Comparison of ENCODE assay signal across 26 cellular contexts in the genomic region with DNA sequence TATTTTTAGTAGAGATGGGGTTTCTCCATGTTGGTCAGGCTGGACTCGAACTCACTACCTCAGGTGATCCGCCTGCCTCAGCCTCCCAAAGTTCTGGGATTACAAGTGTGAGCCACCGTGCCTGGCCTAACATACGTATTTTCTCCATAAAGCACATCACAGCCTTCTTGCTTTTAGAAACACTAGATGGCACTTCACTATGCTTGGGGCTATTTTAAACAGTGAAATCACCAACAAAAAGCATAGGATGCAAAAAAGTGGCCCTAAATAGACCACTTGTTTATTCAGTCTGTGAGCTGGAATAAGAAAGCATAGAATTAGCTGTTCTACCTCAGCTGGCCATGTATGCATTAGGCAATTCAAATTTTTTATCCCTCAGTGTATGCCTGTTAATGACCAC. TPM values are rescaled to one million over a fixed set of nuclear protein-coding genes. Genes with fewer than 3 reads are reported as not detected.
DNase-seq lines count a peak whose midpoint lies in the region; ATAC-seq and TF ChIP-seq lines count a peak whose summit lies in the region.
"Had no signal": no experiment of that assay in that cellular context is flagged by ENCODE, and none has a peak within 500 bp of the region (broad histone marks: within the 10 kb centered on the region; RNA-seq: fewer than 3 reads in every experiment).

No MANE protein-coding gene starts in this region.

- no peak for TF ChIP-seq POLR2A in gastroesophageal sphincter (IDR thresholded peaks at IDR 0.05)

- no peak overlapping the region for H3K27ac Mint-ChIP-seq in GM23338
- H3K27ac Mint-ChIP-seq: activated CD4-positive, alpha-beta T cell treated with anti-CD3 and anti-CD28 coated beads for 36 hours; activated T-cell treated with anti-CD3 and anti-CD28 coated beads, Interleukin-2, amount 50 U/mL, for 24 hours; CD4-positive, CD25-positive, alpha-beta regulatory T cell; stimulated activated memory B cell treated with anti-CD40 and anti-IgM and Interleukin-4, amounts not matched to agents 10 μg/mL and 1 μg/mL and 100 μg/mL, for 72 hours; T-helper 17 cell had no signal

- H3K4me1 ChIP-seq in GM23338 (ENCODE audit: insufficient read depth) (no peaks in the 10 kb centered on the region), gastroesophageal sphincter (peaks cover 0 to 28% (median 0%) of the 10 kb centered on the region in 3 donors)
- H3K4me1 ChIP-seq: testis, uterus had no signal

- no peak overlapping the region for H3K4me3 Mint-ChIP-seq in GM23338
- H3K4me3 Mint-ChIP-seq: activated CD4-positive, alpha-beta T cell treated with anti-CD3 and anti-CD28 coated beads for 36 hours; activated T-cell treated with anti-CD3 and anti-CD28 coated beads, Interleukin-2, amount 50 U/mL, for 24 hours; CD4-positive, CD25-positive, alpha-beta regulatory T cell; stimulated activated memory B cell treated with anti-CD40 and anti-IgM and Interleukin-4, amounts not matched to agents 10 μg/mL and 1 μg/mL and 100 μg/mL, for 72 hours; T-helper 17 cell had no signal

- H3F3A ChIP-seq in GM23338 (replicated peaks; ENCODE audit: low read depth) = no peaks in the 10 kb centered on the region

- H3K4me2 ChIP-seq in GM23338 = no peak overlapping the region

- TF ChIP-seq EP300 in gastroesophageal sphincter (IDR thresholded peaks at IDR 0.05) = no peak

- H3K27me3 Mint-ChIP-seq in GM23338 (ENCODE audit: insufficient read depth, low read depth, poor library complexity) = no peaks in the 10 kb centered on the region
- H3K27me3 Mint-ChIP-seq: stimulated activated memory B cell treated with anti-CD40 and anti-IgM and Interleukin-4, amounts not matched to agents 10 μg/mL and 1 μg/mL and 100 μg/mL, for 72 hours had no signal

- H2AFZ ChIP-seq in GM23338 = no peak overlapping the region

- H3K4me1 Mint-ChIP-seq in GM23338 = peaks cover 5% of the 10 kb centered on the region; the same call in 1 of the 3 replicates
- H3K4me1 Mint-ChIP-seq: activated CD4-positive, alpha-beta T cell treated with anti-CD3 and anti-CD28 coated beads for 36 hours; CD4-positive, CD25-positive, alpha-beta regulatory T cell; stimulated activated memory B cell treated with anti-CD40 and anti-IgM and Interleukin-4, amounts not matched to agents 10 μg/mL and 1 μg/mL and 100 μg/mL, for 72 hours; T-helper 17 cell had no signal

- H3K36me3 ChIP-seq in GM23338 (ENCODE audit: insufficient read depth) (no peaks in the 10 kb centered on the region), gastroesophageal sphincter (no peaks in the 10 kb centered on the region)
- H3K36me3 ChIP-seq: uterus had no signal

- no peaks in the 10 kb centered on the region for H3K79me2 ChIP-seq in GM23338 (replicated peaks; ENCODE audit: insufficient read depth)

- H4K20me1 ChIP-seq in GM23338 (replicated peaks; ENCODE audit: insufficient read depth) = no peaks in the 10 kb centered on the region

- no peaks in the 10 kb centered on the region for H3K27me3 ChIP-seq in GM23338 (ENCODE audit: insufficient read depth)
- no peaks in the 10 kb centered on the region for H3K27me3 ChIP-seq in gastroesophageal sphincter
- H3K27me3 ChIP-seq: body of pancreas, testis, uterus had no signal

- ATAC-seq in GM23338 (no peak), gastroesophageal sphincter (no peak), sciatic nerve (no peak), GM19023 (IDR thresholded peaks at IDR 0.05; ENCODE audit: unreplicated experiment) (no peak), HG02798 (IDR thresholded peaks at IDR 0.05; ENCODE audit: poor library complexity, unreplicated experiment) (no peak)
- ATAC-seq: activated CD4-positive, alpha-beta T cell treated with anti-CD3 and anti-CD28 coated beads for 36 hours; body of pancreas; stimulated activated memory B cell treated with anti-CD40 and anti-IgM and Interleukin-4, amounts not matched to agents 10 μg/mL and 1 μg/mL and 100 μg/mL, for 72 hours; T-helper 17 cell had no signal

- no peak for TF ChIP-seq CTCF in 22Rv1 (IDR thresholded peaks at IDR 0.05)
- peak; percentile 23 to 55; a peak in 3 of 4 replicates for TF ChIP-seq CTCF in GM23338 (conservative IDR thresholded peaks at IDR 0.05; ENCODE audit: low read depth in 2 of 2)
- TF ChIP-seq CTCF in VCaP (conservative IDR thresholded peaks at IDR 0.05) = no peak
- TF ChIP-seq CTCF in gastroesophageal sphincter (IDR thresholded peaks at IDR 0.05) = peak in 1 of 4 experiments; percentile 18

- no peaks in the 10 kb centered on the region for H3K36me3 Mint-ChIP-seq in GM23338 (ENCODE audit: low read depth)
- H3K36me3 Mint-ChIP-seq: CD4-positive, CD25-positive, alpha-beta regulatory T cell; stimulated activated memory B cell treated with anti-CD40 and anti-IgM and Interleukin-4, amounts not matched to agents 10 μg/mL and 1 μg/mL and 100 μg/mL, for 72 hours had no signal

- H3K27ac ChIP-seq in 22Rv1 = peak overlapping the region; percentile 52; the same call in 1 of the 2 replicates
- no peak overlapping the region for H3K27ac ChIP-seq in GM23338 (ENCODE audit: low read depth)
- H3K27ac ChIP-seq in VCaP = peak overlapping the region; percentile 18
- H3K27ac ChIP-seq in gastroesophageal sphincter = peak overlapping the region in 3 of 4 donors; percentile 8 to 25 (median 16)
- H3K27ac ChIP-seq: body of pancreas, HL-60, testis, uterus had no signal

- H3K4me3 ChIP-seq in GM23338 = no peak overlapping the region
- H3K4me3 ChIP-seq in gastroesophageal sphincter = no peak overlapping the region
- H3K4me3 ChIP-seq: body of pancreas, testis, uterus had no signal

- 77 to 83% methylated on average over 1 to 3 of the region's 4 CpGs for WGBS in gastroesophageal sphincter (ENCODE audit: low coverage in 1 of 2), 2 donors

- H3K9me3 ChIP-seq in gastroesophageal sphincter = no peaks in the 10 kb centered on the region
- H3K9me3 ChIP-seq: body of pancreas, testis, uterus had no signal

- no peaks in the 10 kb centered on the region for H3K9me2 ChIP-seq in GM23338 (ENCODE audit: insufficient read depth)

- no peaks in the 10 kb centered on the region for H3K9me3 Mint-ChIP-seq in GM23338
- H3K9me3 Mint-ChIP-seq: activated T-cell treated with anti-CD3 and anti-CD28 coated beads, Interleukin-2, amount 50 U/mL, for 24 hours; stimulated activated memory B cell treated with anti-CD40 and anti-IgM and Interleukin-4, amounts not matched to agents 10 μg/mL and 1 μg/mL and 100 μg/mL, for 72 hours had no signal

- intact Hi-C loops in sciatic nerve (cut with DNase I) = no loop called here

- DNase-seq in GM23338 (ENCODE audit: low spot score) (no peak), sciatic nerve (ENCODE audit: low spot score) (no peak), cerebellar cortex (ENCODE audit: low spot score) (no peak)
- DNase-seq: activated CD4-positive, alpha-beta T cell treated with anti-CD3 and anti-CD28 coated beads for 36 hours; activated T-cell treated with anti-CD3 and anti-CD28 coated beads, Interleukin-2, amount 50 U/mL, for 24 hours; body of pancreas; CD4-positive, CD25-positive, alpha-beta regulatory T cell; effector memory CD4-positive, alpha-beta T cell; EL; kidney glomerular epithelial cell; NCI-H2081 treated with DMSO at 0.1 percent for 48 hours; NCI-H446; NCI-H82; nucleus accumbens; SHP77; T-helper 17 cell; testis; uterus had no signal

TF ChIP-seq in GM23338, 12 proteins besides CTCF, POLR2A, EP300 and RAD21 (continues in another document):
- TF ChIP-seq, protein P1, sequence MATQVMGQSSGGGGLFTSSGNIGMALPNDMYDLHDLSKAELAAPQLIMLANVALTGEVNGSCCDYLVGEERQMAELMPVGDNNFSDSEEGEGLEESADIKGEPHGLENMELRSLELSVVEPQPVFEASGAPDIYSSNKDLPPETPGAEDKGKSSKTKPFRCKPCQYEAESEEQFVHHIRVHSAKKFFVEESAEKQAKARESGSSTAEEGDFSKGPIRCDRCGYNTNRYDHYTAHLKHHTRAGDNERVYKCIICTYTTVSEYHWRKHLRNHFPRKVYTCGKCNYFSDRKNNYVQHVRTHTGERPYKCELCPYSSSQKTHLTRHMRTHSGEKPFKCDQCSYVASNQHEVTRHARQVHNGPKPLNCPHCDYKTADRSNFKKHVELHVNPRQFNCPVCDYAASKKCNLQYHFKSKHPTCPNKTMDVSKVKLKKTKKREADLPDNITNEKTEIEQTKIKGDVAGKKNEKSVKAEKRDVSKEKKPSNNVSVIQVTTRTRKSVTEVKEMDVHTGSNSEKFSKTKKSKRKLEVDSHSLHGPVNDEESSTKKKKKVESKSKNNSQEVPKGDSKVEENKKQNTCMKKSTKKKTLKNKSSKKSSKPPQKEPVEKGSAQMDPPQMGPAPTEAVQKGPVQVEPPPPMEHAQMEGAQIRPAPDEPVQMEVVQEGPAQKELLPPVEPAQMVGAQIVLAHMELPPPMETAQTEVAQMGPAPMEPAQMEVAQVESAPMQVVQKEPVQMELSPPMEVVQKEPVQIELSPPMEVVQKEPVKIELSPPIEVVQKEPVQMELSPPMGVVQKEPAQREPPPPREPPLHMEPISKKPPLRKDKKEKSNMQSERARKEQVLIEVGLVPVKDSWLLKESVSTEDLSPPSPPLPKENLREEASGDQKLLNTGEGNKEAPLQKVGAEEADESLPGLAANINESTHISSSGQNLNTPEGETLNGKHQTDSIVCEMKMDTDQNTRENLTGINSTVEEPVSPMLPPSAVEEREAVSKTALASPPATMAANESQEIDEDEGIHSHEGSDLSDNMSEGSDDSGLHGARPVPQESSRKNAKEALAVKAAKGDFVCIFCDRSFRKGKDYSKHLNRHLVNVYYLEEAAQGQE (IDR thresholded peaks at IDR 0.05; ENCODE audit: unreplicated experiment) = no peak
- TF ChIP-seq STAT1 (IDR thresholded peaks at IDR 0.05; ENCODE audit: unreplicated experiment) = no peak
- TF ChIP-seq ETS1 (IDR thresholded peaks at IDR 0.05) = no peak
- TF ChIP-seq EZH2phosphoT487 (IDR thresholded peaks at IDR 0.05; ENCODE audit: unreplicated experiment) = no peak
- no peak for TF ChIP-seq NANOG (IDR thresholded peaks at IDR 0.05; ENCODE audit: borderline replicate concordance)
- no peak for TF ChIP-seq EZH2 (IDR thresholded peaks at IDR 0.05; ENCODE audit: low read depth, unreplicated experiment)
- no peak for TF ChIP-seq JUNB (IDR thresholded peaks at IDR 0.05; ENCODE audit: unreplicated experiment)
- TF ChIP-seq CREB1 (CRISPR knock-in tag; IDR thresholded peaks at IDR 0.05; ENCODE audit: low read depth) = no peak
- no peak for TF ChIP-seq POLR2AphosphoS5 (IDR thresholded peaks at IDR 0.05; ENCODE audit: low read depth)
- TF ChIP-seq ZNF114 (CRISPR knock-in tag; IDR thresholded peaks at IDR 0.05) = no peak

RNA-seq across cellular contexts. Expression of gene PRICKLE2, which starts 46.0 kb away (rescaled TPM):
- 12.0 and 12.5 TPM in 2 replicates for total RNA-seq in GM23338 (2014; rRNA removed; shearing (Covaris generic))
- 0.80 and 1.1 TPM in 2 replicates for polyA plus RNA-seq in GM23338 (2016; fragmentation: Nextera tagmentation; extraction: Ambion mirVana)
- total RNA-seq in gastroesophageal sphincter (100 to 1,000 TPM in 2 of 4 donors, 10 to 100 TPM in 2; 77.3 to 109 (median 96.7) TPM), sciatic nerve (34.0 TPM)
- total RNA-seq: activated CD4-positive, alpha-beta T cell treated with anti-CD3 and anti-CD28 coated beads for 36 hours; activated CD8-positive, alpha-beta memory T cell treated with anti-CD3 and anti-CD28 coated beads for 36 hours had no signal
- polyA plus RNA-seq: CD4-positive, CD25-positive, alpha-beta regulatory T cell had no signal

Comparison
In these comparisons a context has a peak if more than half of its experiments do, and no peak if none do; other contexts are left out.
1. CTCF ChIP-seq: peak in GM23338 (2 of 2); none in 22Rv1 (single experiment) and VCaP (single experiment).